ENCODE assay signal across 23 cellular contexts in the genomic region with DNA sequence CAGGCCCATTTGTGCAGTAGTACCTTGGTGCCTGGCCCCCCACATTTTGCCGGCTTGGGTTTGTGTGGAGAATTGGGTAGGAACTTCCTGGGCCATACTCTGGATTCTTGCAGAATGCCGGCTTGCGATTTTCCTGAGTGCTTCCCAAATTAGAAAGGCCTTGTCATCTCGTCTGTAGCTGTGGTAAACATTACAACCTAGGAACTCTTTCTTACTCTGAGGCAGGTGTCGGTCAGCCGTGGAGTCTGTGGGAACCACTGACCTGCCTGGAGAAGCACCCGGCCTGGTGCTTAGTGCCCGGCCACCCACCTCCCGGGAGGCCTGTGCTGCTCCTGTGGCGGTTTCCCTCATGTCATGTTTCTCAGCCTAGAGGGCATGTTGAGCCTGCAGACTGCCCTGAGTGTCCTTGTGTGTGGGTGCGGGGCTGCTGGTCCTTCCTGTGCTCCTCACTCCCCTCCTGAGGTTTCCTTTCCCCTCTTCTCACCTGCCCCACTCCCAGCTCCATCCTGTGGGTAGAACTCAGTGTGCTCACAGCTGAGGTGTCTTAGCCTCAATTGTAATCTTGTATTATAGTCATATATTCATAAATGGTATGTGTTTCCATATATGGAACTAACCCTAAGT.
DNase-seq lines count a peak whose midpoint lies in the region; ATAC-seq and TF ChIP-seq lines count a peak whose summit lies in the region.
"Had no signal": no experiment of that assay in that cellular context is flagged by ENCODE, and none has a peak within 500 bp of the region (broad histone marks: within the 10 kb centered on the region; RNA-seq: fewer than 3 reads in every experiment).

No MANE protein-coding gene starts in this region.

- H3K27ac ChIP-seq in esophagus muscularis mucosa (replicated peaks in 1 of 4) (no peak overlapping the region), osteoblast (ENCODE audit: low read depth, low read length) (no peak overlapping the region)
- H3K27ac ChIP-seq: BLaER1 treated with 17β-estradiol and CSF1 and Interleukin-3, amounts not matched to agents 10 nM and 100 nM; gastrocnemius medialis; GM23248 had no signal

- peaks cover 16% of the 10 kb centered on the region for H3K36me3 ChIP-seq in H7 (replicated peaks; ENCODE audit: control insufficient read depth, insufficient read depth, low read length)
- H3K36me3 ChIP-seq in esophagus muscularis mucosa = peaks cover 44 to 98% (median 90%) of the 10 kb centered on the region in 4 donors
- H3K36me3 ChIP-seq in osteoblast (ENCODE audit: insufficient read depth, low read length) = peaks cover 59% of the 10 kb centered on the region

- TF ChIP-seq EP300 in esophagus muscularis mucosa (IDR thresholded peaks at IDR 0.05) = no peak

- no peak overlapping the region for H2AFZ ChIP-seq in osteoblast (ENCODE audit: low read length)
- H2AFZ ChIP-seq: GM23248 had no signal

- 85% methylated on average over 6 of the region's 11 CpGs for WGBS in esophagus muscularis mucosa

- DNase-seq in activated T-cell treated with anti-CD3 and anti-CD28 coated beads, Interleukin-2, amount 50 U/mL, for 72 hours = no peak
- no peak for DNase-seq in activated T-cell treated with anti-CD3 and anti-CD28 coated beads, Interleukin-2, amount 50 U/mL, for 4 hours
- DNase-seq in H7 = peak; percentile 17
- peak; percentile 82 for DNase-seq in esophagus muscularis mucosa (ENCODE audit: extremely low spot score)
- DNase-seq in osteoblast (ENCODE audit: insufficient read length, low spot score, missing footprints) = peak; percentile 25
- DNase-seq in NCI-H1092 (lab: John Stamatoyannopoulos, UW) = no peak
- no peak for DNase-seq in stimulated activated CD4-positive, alpha-beta T cell treated with anti-CD3 and anti-CD28 coated beads, Interleukin-4, amount 100 ng/mL, for 1 hour
- DNase-seq: ACHN; activated naive CD4-positive, alpha-beta T cell; cerebellar nuclear complex; EL; gastrocnemius medialis; GM23248; Kasumi-1; mammary epithelial cell; NCI-H187 treated with DMSO at 0.1 percent for 48 hours; NCI-H345; NCI-H774; retina; SHP77; SW 1271 had no signal

- no peaks in the 10 kb centered on the region for H3K27me3 Mint-ChIP-seq in activated T-cell treated with anti-CD3 and anti-CD28 coated beads, Interleukin-2, amount 50 U/mL, for 72 hours (ENCODE audit: low read depth)
- H3K27me3 Mint-ChIP-seq in activated T-cell treated with anti-CD3 and anti-CD28 coated beads, Interleukin-2, amount 50 U/mL, for 4 hours (ENCODE audit: low read depth) = no peaks in the 10 kb centered on the region

- intact Hi-C loops in esophagus muscularis mucosa (cut with DNase I) = no loop called here

- no peak for TF ChIP-seq CTCF in esophagus muscularis mucosa (IDR thresholded peaks at IDR 0.05)
- TF ChIP-seq CTCF in osteoblast (IDR thresholded peaks at IDR 0.05; ENCODE audit: extremely low read depth, low read depth, low read length) = no peak

- H3K9me3 ChIP-seq in esophagus muscularis mucosa (no peaks in the 10 kb centered on the region), osteoblast (ENCODE audit: low read depth, low read length) (no peaks in the 10 kb centered on the region)
- H3K9me3 ChIP-seq: BLaER1 treated with 17β-estradiol and CSF1 and Interleukin-3, amounts not matched to agents 10 nM and 100 nM; gastrocnemius medialis had no signal

- peak overlapping the region; percentile 7 for H3K27ac Mint-ChIP-seq in activated T-cell treated with anti-CD3 and anti-CD28 coated beads, Interleukin-2, amount 50 U/mL, for 72 hours

- no peaks in the 10 kb centered on the region for H3K79me2 ChIP-seq in osteoblast (ENCODE audit: insufficient read depth, low read length)

- ATAC-seq in activated T-cell treated with anti-CD3 and anti-CD28 coated beads, Interleukin-2, amount 50 U/mL, for 72 hours (replicated peaks in 1 of 2) = peak in 1 of 2 donors; percentile 32
- ATAC-seq in activated T-cell treated with anti-CD3 and anti-CD28 coated beads, Interleukin-2, amount 50 U/mL, for 4 hours = no peak
- no peak for ATAC-seq in GM18498 (IDR thresholded peaks at IDR 0.05; ENCODE audit: unreplicated experiment)
- ATAC-seq: gastrocnemius medialis had no signal

- peaks cover 4% of the 10 kb centered on the region for H4K20me1 ChIP-seq in osteoblast (ENCODE audit: insufficient read depth, low read length)

- no peak overlapping the region for H3K4me3 Mint-ChIP-seq in activated T-cell treated with anti-CD3 and anti-CD28 coated beads, Interleukin-2, amount 50 U/mL, for 72 hours
- H3K4me3 Mint-ChIP-seq in activated T-cell treated with anti-CD3 and anti-CD28 coated beads, Interleukin-2, amount 50 U/mL, for 4 hours = no peak overlapping the region

- no peak overlapping the region for H3K4me2 ChIP-seq in osteoblast (ENCODE audit: insufficient read depth, low read length)
- H3K4me2 ChIP-seq: BLaER1 treated with 17β-estradiol and CSF1 and Interleukin-3, amounts not matched to agents 10 nM and 100 nM had no signal

- no peak for TF ChIP-seq POLR2A in esophagus muscularis mucosa (IDR thresholded peaks at IDR 0.05; ENCODE audit: low read depth)

- H3K27me3 ChIP-seq in H7 (ENCODE audit: control insufficient read depth, insufficient read depth, low read length) = no peaks in the 10 kb centered on the region
- H3K27me3 ChIP-seq in esophagus muscularis mucosa = no peaks in the 10 kb centered on the region
- H3K27me3 ChIP-seq in osteoblast (ENCODE audit: insufficient read depth, low read length) = no peaks in the 10 kb centered on the region
- H3K27me3 ChIP-seq: BLaER1 treated with 17β-estradiol and CSF1 and Interleukin-3, amounts not matched to agents 10 nM and 100 nM; gastrocnemius medialis had no signal

- H3K4me1 Mint-ChIP-seq in activated T-cell treated with anti-CD3 and anti-CD28 coated beads, Interleukin-2, amount 50 U/mL, for 72 hours (ENCODE audit: low read depth) = peaks cover 58% of the 10 kb centered on the region
- peaks cover 54% of the 10 kb centered on the region for H3K4me1 Mint-ChIP-seq in activated T-cell treated with anti-CD3 and anti-CD28 coated beads, Interleukin-2, amount 50 U/mL, for 4 hours (ENCODE audit: low read depth)

- peaks cover 0 to 5% (median 0%) of the 10 kb centered on the region in 4 donors for H3K4me1 ChIP-seq in esophagus muscularis mucosa
- H3K4me1 ChIP-seq in osteoblast (ENCODE audit: insufficient read depth, low read length) = no peaks in the 10 kb centered on the region
- H3K4me1 ChIP-seq: BLaER1 treated with 17β-estradiol and CSF1 and Interleukin-3, amounts not matched to agents 10 nM and 100 nM; gastrocnemius medialis had no signal

- H3K36me3 Mint-ChIP-seq in activated T-cell treated with anti-CD3 and anti-CD28 coated beads, Interleukin-2, amount 50 U/mL, for 72 hours (ENCODE audit: insufficient read depth in 2 of 2) = peaks cover 5 to 12% of the 10 kb centered on the region in 2 donors
- H3K36me3 Mint-ChIP-seq in activated T-cell treated with anti-CD3 and anti-CD28 coated beads, Interleukin-2, amount 50 U/mL, for 4 hours (ENCODE audit: insufficient read depth) = peaks cover 55% of the 10 kb centered on the region

- no peak overlapping the region for H3K4me3 ChIP-seq in H7 (ENCODE audit: insufficient read depth, low read depth, low read length)
- H3K4me3 ChIP-seq in esophagus muscularis mucosa = no peak overlapping the region
- no peak overlapping the region for H3K4me3 ChIP-seq in osteoblast (ENCODE audit: insufficient read depth, low read length)
- H3K4me3 ChIP-seq: BLaER1 treated with 17β-estradiol and CSF1 and Interleukin-3, amounts not matched to agents 10 nM and 100 nM; gastrocnemius medialis; GM23248 had no signal

- H3K9me3 Mint-ChIP-seq in activated T-cell treated with anti-CD3 and anti-CD28 coated beads, Interleukin-2, amount 50 U/mL, for 72 hours = no peaks in the 10 kb centered on the region
- H3K9me3 Mint-ChIP-seq in activated T-cell treated with anti-CD3 and anti-CD28 coated beads, Interleukin-2, amount 50 U/mL, for 4 hours = no peaks in the 10 kb centered on the region

Comparison
In these comparisons a context has a peak if more than half of its experiments do, and no peak if none do; other contexts are left out.
1. DNase-seq: peak in H7 (single experiment), esophagus muscularis mucosa (single experiment) and osteoblast (single experiment); none in activated T-cell treated with anti-CD3 and anti-CD28 coated beads, Interleukin-2, amount 50 U/mL, for 72 hours (0 of 2), activated T-cell treated with anti-CD3 and anti-CD28 coated beads, Interleukin-2, amount 50 U/mL, for 4 hours (single experiment), NCI-H1092 (single experiment) and stimulated activated CD4-positive, alpha-beta T cell treated with anti-CD3 and anti-CD28 coated beads, Interleukin-4, amount 100 ng/mL, for 1 hour (single experiment).